In the genomic region with DNA sequence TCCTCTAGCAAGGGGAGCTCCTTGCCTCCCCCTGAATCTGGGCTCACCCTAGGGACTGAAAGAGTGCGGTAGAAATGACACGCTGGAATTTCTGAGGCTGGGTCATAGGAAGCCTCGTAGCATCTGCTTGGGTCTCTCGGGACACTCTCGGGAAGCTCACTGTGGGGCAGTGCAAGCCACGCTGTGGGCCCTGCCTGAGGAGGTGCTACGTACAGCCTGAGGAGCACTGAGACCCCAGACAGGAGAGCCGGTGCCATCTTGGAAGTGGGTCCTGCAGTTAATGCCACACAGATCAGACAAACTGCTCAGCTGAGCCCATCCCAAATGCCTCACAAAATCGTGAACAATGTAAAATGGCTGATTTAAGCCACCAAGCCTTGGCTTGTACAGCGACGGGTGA, we compare ENCODE assay signal across 18 cellular contexts. TPM values are rescaled to one million over a fixed set of nuclear protein-coding genes. Genes with fewer than 3 reads are reported as not detected.
DNase-seq lines count a peak whose midpoint lies in the region; ATAC-seq and TF ChIP-seq lines count a peak whose summit lies in the region.
"Had no signal": no experiment of that assay in that cellular context is flagged by ENCODE, and none has a peak within 500 bp of the region (broad histone marks: within the 10 kb centered on the region; RNA-seq: fewer than 3 reads in every experiment).

No MANE protein-coding gene starts in this region.

- no TSS peak for BruUV-seq in MCF 10A (replicated peaks; lab: Mats Ljungman, UMichigan)

- in situ Hi-C loops in GM23248 (cut with MboI): no loop called here

- intact Hi-C loops in MCF 10A (cut with micrococcal nuclease) (no loop called here), breast epithelium (cut with DNase I; ENCODE audit: low total_unique reads) (no loop called here), aorta (cut with DNase I) (loop anchor here in 1 of 2 donors (10.0 kb wide), 1 partner anchor 453 kb away; a partner anchor contains a TSS)

- WGBS in aorta, 2 donors: 84 to 92% methylated on average over 11 of the region's 11 CpGs
- WGBS in GM23248 (ENCODE audit: low coverage in 1 of 2, low lambda C conversion rate in 2 of 2, missing lambda C conversion rate in 2 of 2), 2 experiments: 86 to 89% methylated on average over 11 of the region's 11 CpGs

- TF ChIP-seq POLR2A in breast epithelium (IDR thresholded peaks at IDR 0.05): no peak

- DNase-seq in MCF 10A (ENCODE audit: unreplicated experiment) (no peak), breast epithelium (ENCODE audit: low spot score in 2 of 2) (no peak), RWPE1 (ENCODE audit: low spot score) (no peak), memory B cell (ENCODE audit: low spot score in 2 of 2) (no peak), aorta (peak; percentile 19 to 25), GM23248 (no peak), activated gamma-delta T cell treated with Interleukin-2 at 50 U/mL for 16 hours (no peak)
- DNase-seq: brain microvascular endothelial cell; effector memory CD4-positive, alpha-beta T cell; EL; foreskin melanocyte; NCI-H1092; stimulated activated CD4-positive, alpha-beta T cell treated with anti-CD3 and anti-CD28 coated beads, Interleukin-2, amount 100 ng/mL, for 24 hours; T1000 had no signal

- H3K4me3 ChIP-seq in breast epithelium (no peak overlapping the region), aorta (ENCODE audit: low read length in 2 of 2) (no peak overlapping the region), GM23248 (no peak overlapping the region)

- no peak overlapping the region for H3K4me2 ChIP-seq in GM23248 (ENCODE audit: unreplicated experiment)

- POLR2A ChIA-PET in MCF 10A (lab: Yijun Ruan, JAX): interaction anchor here (0.6 to 6.8 kb wide), 2 partner anchors 88 to 1791 kb away, joined by 3 to 131 read pairs; a partner anchor contains a TSS
- POLR2A ChIA-PET in RWPE1 (lab: Yijun Ruan, JAX; ENCODE audit: low non-redundant PET): interaction anchor here (0.6 kb wide), 1 partner anchor 44 kb away, joined by 3 read pairs; no protein-coding TSS in a partner anchor

- H3K27me3 Mint-ChIP-seq in MCF 10A (ENCODE audit: insufficient read depth, unreplicated experiment) (no peaks in the 10 kb centered on the region), memory B cell (no peaks in the 10 kb centered on the region)
- H3K27me3 Mint-ChIP-seq: stimulated activated memory B cell treated with anti-CD40 and anti-IgM and Interleukin-4, amounts not matched to agents 10 μg/mL and 1 μg/mL and 100 μg/mL, for 72 hours had no signal

- no peak overlapping the region for H3K9ac ChIP-seq in GM23248

- ATAC-seq in memory B cell (ENCODE audit: low read depth) (no peak), aorta (ENCODE audit: low FRiP score) (no peak), GM19455 (IDR thresholded peaks at IDR 0.05; ENCODE audit: unreplicated experiment) (no peak)
- ATAC-seq: Panc1; stimulated activated memory B cell treated with anti-CD40 and anti-IgM and Interleukin-4, amounts not matched to agents 10 μg/mL and 1 μg/mL and 100 μg/mL, for 72 hours had no signal

- H3K36me3 ChIP-seq in breast epithelium (no peaks in the 10 kb centered on the region), aorta (ENCODE audit: control insufficient read depth in 1 of 2, insufficient read depth in 2 of 2, low read length in 1 of 2) (peaks cover 0 to 3% of the 10 kb centered on the region in 2 donors), GM23248 (ENCODE audit: low read depth) (peaks cover 6% of the 10 kb centered on the region)

- peaks cover 48% of the 10 kb centered on the region for H3K79me2 ChIP-seq in GM23248 (ENCODE audit: insufficient read depth)

- no peak overlapping the region for H3K27ac ChIP-seq in breast epithelium
- H3K27ac ChIP-seq in RWPE1: peak overlapping the region; percentile 4; the same call in 1 of the 2 replicates
- no peak overlapping the region for H3K27ac ChIP-seq in aorta (ENCODE audit: low read depth in 1 of 2, low read length in 2 of 2)
- H3K27ac ChIP-seq in GM23248: no peak overlapping the region

- no peaks in the 10 kb centered on the region for H3K9me3 Mint-ChIP-seq in MCF 10A (ENCODE audit: unreplicated experiment)
- no peaks in the 10 kb centered on the region for H3K9me3 Mint-ChIP-seq in memory B cell
- H3K9me3 Mint-ChIP-seq: stimulated activated memory B cell treated with anti-CD40 and anti-IgM and Interleukin-4, amounts not matched to agents 10 μg/mL and 1 μg/mL and 100 μg/mL, for 72 hours had no signal

- H4K20me1 ChIP-seq in GM23248 (ENCODE audit: insufficient read depth): no peaks in the 10 kb centered on the region

- H3K9me3 ChIP-seq in breast epithelium: no peaks in the 10 kb centered on the region
- H3K9me3 ChIP-seq in aorta (ENCODE audit: control insufficient read depth, low read length): no peaks in the 10 kb centered on the region
- H3K9me3 ChIP-seq in GM23248 (ENCODE audit: low read depth): no peaks in the 10 kb centered on the region
- H3K9me3 ChIP-seq: HAP-1 had no signal

- H3K27ac Mint-ChIP-seq in MCF 10A (ENCODE audit: low read depth, unreplicated experiment) (no peak overlapping the region), memory B cell (no peak overlapping the region)

- peaks cover 33% of the 10 kb centered on the region for H3F3A ChIP-seq in GM23248 (ENCODE audit: insufficient read depth)

- no peak overlapping the region for H2AFZ ChIP-seq in GM23248

- peaks cover 0 to 12% of the 10 kb centered on the region in 2 donors for H3K4me1 ChIP-seq in breast epithelium
- H3K4me1 ChIP-seq in aorta (ENCODE audit: control insufficient read depth in 1 of 2, insufficient read depth in 2 of 2, low read length in 2 of 2): no peaks in the 10 kb centered on the region
- peaks cover 34% of the 10 kb centered on the region for H3K4me1 ChIP-seq in GM23248 (ENCODE audit: insufficient read depth)

- CTCF ChIA-PET in MCF 10A (lab: Yijun Ruan, JAX): interaction anchor here (0.7 to 1.6 kb wide), 3 partner anchors 34 to 76 kb away, joined by 3 to 7 read pairs (median 3); no protein-coding TSS in a partner anchor
- CTCF ChIA-PET in RWPE1 (lab: Yijun Ruan, JAX): no interaction called here

- peaks cover 16% of the 10 kb centered on the region for H3K4me1 Mint-ChIP-seq in MCF 10A (ENCODE audit: insufficient read depth, unreplicated experiment)
- peaks cover 30% of the 10 kb centered on the region for H3K4me1 Mint-ChIP-seq in memory B cell

- H3K27me3 ChIP-seq in breast epithelium (no peaks in the 10 kb centered on the region), aorta (ENCODE audit: control insufficient read depth in 1 of 2, insufficient read depth in 2 of 2, low read length in 1 of 2) (no peaks in the 10 kb centered on the region), GM23248 (replicated peaks; ENCODE audit: insufficient read depth) (no peaks in the 10 kb centered on the region)
- H3K27me3 ChIP-seq: brain microvascular endothelial cell had no signal

- H3K36me3 Mint-ChIP-seq in MCF 10A (ENCODE audit: insufficient read depth, unreplicated experiment): peaks cover 22% of the 10 kb centered on the region
- peaks cover 2% of the 10 kb centered on the region for H3K36me3 Mint-ChIP-seq in memory B cell

- TF ChIP-seq CTCF in MCF 10A (IDR thresholded peaks at IDR 0.05; ENCODE audit: unreplicated experiment): no peak
- no peak for TF ChIP-seq CTCF in breast epithelium (IDR thresholded peaks at IDR 0.05)
- TF ChIP-seq CTCF in RWPE1 (conservative IDR thresholded peaks at IDR 0.05; ENCODE audit: low read depth): no peak

- H3K4me3 Mint-ChIP-seq in MCF 10A (ENCODE audit: unreplicated experiment): peak overlapping the region; percentile 29
- H3K4me3 Mint-ChIP-seq in memory B cell: peak overlapping the region; percentile 5

- H3K9me2 ChIP-seq in GM23248 (ENCODE audit: insufficient read depth): no peaks in the 10 kb centered on the region

RNA-seq across cellular contexts. Expression of a gene that starts 1.8 kb away (rescaled TPM):
- total RNA-seq in MCF 10A (2022) (90.5 and 101 TPM in 2 replicates), breast epithelium (10 to 100 TPM; 33.5 to 46.2 (median 41.6) TPM), aorta (10 to 100 TPM; 25.1 to 28.5 TPM)
- polyA plus RNA-seq in aorta (10 to 100 TPM; 49.5 to 62.2 TPM), GM23248 (2016; fragmentation: Nextera tagmentation; extraction: Ambion mirVana) (140 and 147 TPM in 2 replicates)
- 30.9 and 33.9 TPM in 2 replicates for total RNA-seq in GM23248 (2014; rRNA removed; shearing (Covaris generic))

RNA-seq across cellular contexts. Expression of a gene that starts 3.4 kb away (rescaled TPM):
- total RNA-seq in MCF 10A (2022) (44.1 and 65.6 TPM in 2 replicates), breast epithelium (10 to 100 TPM; 37.9 to 68.8 (median 48.0) TPM), aorta (10 to 100 TPM; 16.7 to 24.2 TPM)
- polyA plus RNA-seq in aorta (10 to 100 TPM; 46.6 to 64.9 TPM), GM23248 (2016; fragmentation: Nextera tagmentation; extraction: Ambion mirVana) (103 and 106 TPM in 2 replicates)
- total RNA-seq in GM23248 (2014; rRNA removed; shearing (Covaris generic)): 34.7 and 39.6 TPM in 2 replicates

Comparison
In these comparisons a context has a peak if more than half of its experiments do, and no peak if none do; other contexts are left out.
1. DNase-seq: peak in aorta (2 of 2); none in MCF 10A (single experiment), breast epithelium (0 of 2), RWPE1 (single experiment), memory B cell (0 of 2), GM23248 (single experiment) and activated gamma-delta T cell treated with Interleukin-2 at 50 U/mL for 16 hours (single experiment).